ENCODE assay signal across 15 cellular contexts in the genomic region with DNA sequence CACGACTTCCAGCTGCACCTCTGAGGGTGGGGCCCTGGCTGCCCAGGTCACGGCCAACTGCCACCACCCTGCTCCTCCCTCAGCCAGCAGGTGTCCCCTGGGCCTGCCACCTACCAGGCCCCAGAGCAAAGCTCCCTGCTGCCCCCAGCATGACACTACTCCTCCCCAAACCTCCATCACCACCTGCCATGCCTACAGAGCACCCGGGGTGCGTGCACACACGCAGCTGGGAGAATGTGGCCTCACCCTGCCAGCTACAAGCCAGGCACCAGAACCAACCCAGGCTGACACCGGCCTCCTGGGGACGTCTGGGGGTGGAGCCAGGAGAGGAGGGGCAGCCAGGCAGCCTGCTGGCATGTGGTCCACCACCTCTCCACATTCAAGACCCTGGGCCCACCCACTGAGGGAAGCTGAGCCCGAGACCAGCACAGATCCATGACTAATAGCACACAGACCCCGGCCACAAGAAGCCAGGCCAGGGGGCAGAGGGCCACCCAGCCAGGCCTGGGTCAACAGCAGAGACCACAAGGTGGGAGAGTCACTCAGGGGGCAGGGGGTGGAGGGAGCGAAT. TPM values are rescaled to one million over a fixed set of nuclear protein-coding genes. Genes with fewer than 3 reads are reported as not detected.
DNase-seq lines count a peak whose midpoint lies in the region; ATAC-seq lines count a peak whose summit lies in the region.
"Had no signal": no experiment of that assay in that cellular context is flagged by ENCODE, and none has a peak within 500 bp of the region (broad histone marks: within the 10 kb centered on the region; RNA-seq: fewer than 3 reads in every experiment).

No MANE protein-coding gene starts in this region.

- peak overlapping the region; percentile 33 to 74 (median 64) for H3K9ac ChIP-seq in skeletal muscle tissue (ENCODE audit: low read depth in 1 of 3, low read length in 3 of 3)
- H3K9ac ChIP-seq: neural progenitor cell had no signal

- ATAC-seq in HG02852 (IDR thresholded peaks at IDR 0.05; ENCODE audit: unreplicated experiment): no peak

- no peaks in the 10 kb centered on the region for H3K9me3 ChIP-seq in skeletal muscle tissue (ENCODE audit: control insufficient read depth in 3 of 3, low read length in 3 of 3)
- H3K9me3 ChIP-seq: upper lobe of left lung had no signal

- peaks cover 4 to 6% (median 5%) of the 10 kb centered on the region in 3 donors for H3K27me3 ChIP-seq in skeletal muscle tissue (ENCODE audit: control insufficient read depth in 3 of 3, insufficient read depth in 3 of 3, low read length in 3 of 3)

- H3K4me3 ChIP-seq in skeletal muscle tissue (ENCODE audit: low read length in 3 of 3): peak overlapping the region; percentile 38 to 61 (median 59)
- H3K4me3 ChIP-seq: neural progenitor cell, SK-N-MC, upper lobe of left lung had no signal

- peak; percentile 17 for DNase-seq in NCI-H1436 (lab: John Stamatoyannopoulos, UW)
- no peak for DNase-seq in NCI-H1436 treated with DMSO at 0.1 percent for 48 hours (lab: John Stamatoyannopoulos, UW)
- peak; percentile 88 for DNase-seq in NCI-H2171 (lab: John Stamatoyannopoulos, UW)
- peak; percentile 13 for DNase-seq in astrocyte of the hippocampus (ENCODE audit: low read depth, low spot score)
- DNase-seq in NCI-H2227 treated with DMSO at 0.1 percent for 48 hours (lab: John Stamatoyannopoulos, UW): no peak
- DNase-seq in NCI-H82 treated with DMSO at 0.1 percent for 48 hours (lab: John Stamatoyannopoulos, UW; ENCODE audit: unreplicated experiment): no peak
- DNase-seq: 8988T; aorta; foreskin melanocyte; stimulated activated CD4-positive, alpha-beta T cell treated with anti-CD3 and anti-CD28 coated beads, Interleukin-12 subunit alpha, Interleukin-12 subunit beta, amount 100 ng/mL, for 4 hours had no signal

- peaks cover 61 to 78% (median 75%) of the 10 kb centered on the region in 3 donors for H3K4me1 ChIP-seq in skeletal muscle tissue (ENCODE audit: control insufficient read depth in 3 of 3, insufficient read depth in 3 of 3, low read length in 3 of 3)

- no peaks in the 10 kb centered on the region for H3K36me3 ChIP-seq in skeletal muscle tissue (ENCODE audit: control insufficient read depth in 3 of 3, insufficient read depth in 3 of 3, low read length in 3 of 3)
- H3K36me3 ChIP-seq: neural progenitor cell, upper lobe of left lung had no signal

- peak overlapping the region; percentile 70 for H3K27ac ChIP-seq in skeletal muscle tissue (ENCODE audit: low read depth, low read length)
- H3K27ac ChIP-seq: neural progenitor cell, SK-N-MC had no signal

RNA-seq across cellular contexts. Expression of gene JAG2, which starts 3.4 kb away (rescaled TPM):
- total RNA-seq in skeletal muscle tissue: 33.9 TPM

RNA-seq across cellular contexts. Expression of gene NUDT14, which starts 15.9 kb away (rescaled TPM):
- total RNA-seq in skeletal muscle tissue: 17.2 TPM

Comparison
In these comparisons a context has a peak if more than half of its experiments do, and no peak if none do; other contexts are left out.
1. DNase-seq: peak in NCI-H1436 (single experiment), NCI-H2171 (single experiment) and astrocyte of the hippocampus (single experiment); none in NCI-H1436 treated with DMSO at 0.1 percent for 48 hours (single experiment), NCI-H2227 treated with DMSO at 0.1 percent for 48 hours (single experiment) and NCI-H82 treated with DMSO at 0.1 percent for 48 hours (single experiment).